Comparison of ENCODE assay signal across 11 cellular contexts in the genomic region with DNA sequence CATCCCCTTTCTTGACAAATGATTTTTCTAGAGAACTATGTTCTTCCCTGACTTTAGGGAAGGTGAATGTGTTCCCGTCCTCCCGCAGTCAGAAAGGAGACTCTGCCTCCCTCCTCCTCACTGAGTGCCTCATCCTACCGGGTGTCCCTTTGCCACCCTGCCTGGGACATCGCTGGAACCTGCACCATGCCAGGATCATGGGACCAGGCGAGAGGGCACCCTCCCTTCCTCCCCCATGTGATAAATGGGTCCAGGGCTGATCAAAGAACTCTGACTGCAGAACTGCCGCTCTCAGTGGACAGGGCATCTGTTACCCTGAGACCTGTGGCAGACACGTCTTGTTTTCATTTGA. TPM values are rescaled to one million over a fixed set of nuclear protein-coding genes. Genes with fewer than 3 reads are reported as not detected.
DNase-seq lines count a peak whose midpoint lies in the region; ATAC-seq and TF ChIP-seq lines count a peak whose summit lies in the region.
"Had no signal": no experiment of that assay in that cellular context is flagged by ENCODE, and none has a peak within 500 bp of the region (broad histone marks: within the 10 kb centered on the region; RNA-seq: fewer than 3 reads in every experiment).

No MANE protein-coding gene starts in this region.

- H3K9ac ChIP-seq in fibroblast of lung (ENCODE audit: insufficient read depth, low read length) = no peak overlapping the region

- H3K27me3 Mint-ChIP-seq in activated CD4-positive, alpha-beta memory T cell treated with anti-CD3 and anti-CD28 coated beads, Interleukin-2, amount 10 ng/mL, durations not matched to agents 7 days and 5 days = no peaks in the 10 kb centered on the region
- no peaks in the 10 kb centered on the region for H3K27me3 Mint-ChIP-seq in progenitor cell of endocrine pancreas

- H3K27me3 ChIP-seq in fibroblast of lung (ENCODE audit: control insufficient read depth, insufficient read depth, low read length) = no peaks in the 10 kb centered on the region

- TF ChIP-seq POLR2A in GM18505 (IDR thresholded peaks at IDR 0.05; ENCODE audit: borderline replicate concordance, extremely low read depth, insufficient read depth, insufficient read length) = peak; percentile 37

- H3K4me3 Mint-ChIP-seq in activated CD4-positive, alpha-beta memory T cell treated with anti-CD3 and anti-CD28 coated beads, Interleukin-2, amount 10 ng/mL, durations not matched to agents 7 days and 5 days = no peak overlapping the region
- H3K4me3 Mint-ChIP-seq in progenitor cell of endocrine pancreas (ENCODE audit: low read depth) = no peak overlapping the region

- POLR2A ChIA-PET in activated CD4-positive, alpha-beta memory T cell treated with anti-CD3 and anti-CD28 coated beads, Interleukin-2, amount 10 ng/mL, durations not matched to agents 7 days and 5 days (lab: Charles Lee) = interaction anchor here (1.1 to 8.9 kb wide), 5 partner anchors 10 to 33 kb away, joined by 3 to 60 read pairs (median 5); partner anchors contain the start of gene RAB37

- peak overlapping the region; percentile 27 for H3K27ac ChIP-seq in fibroblast of lung (ENCODE audit: insufficient read depth, low read length)

- CTCF ChIA-PET in activated CD4-positive, alpha-beta memory T cell treated with anti-CD3 and anti-CD28 coated beads, Interleukin-2, amount 10 ng/mL, durations not matched to agents 7 days and 5 days (lab: Charles Lee) = interaction anchor here (1.1 to 10.6 kb wide), 5 partner anchors 10 to 111 kb away, joined by 3 to 78 read pairs (median 23); no protein-coding TSS in a partner anchor

- no peaks in the 10 kb centered on the region for H3K9me3 ChIP-seq in fibroblast of lung (ENCODE audit: control insufficient read depth, insufficient read depth, low read depth, low read length)

- peaks cover 37% of the 10 kb centered on the region for H3K4me1 Mint-ChIP-seq in activated CD4-positive, alpha-beta memory T cell treated with anti-CD3 and anti-CD28 coated beads, Interleukin-2, amount 10 ng/mL, durations not matched to agents 7 days and 5 days
- peaks cover 27% of the 10 kb centered on the region for H3K4me1 Mint-ChIP-seq in progenitor cell of endocrine pancreas (ENCODE audit: low read depth)

- H3K4me1 ChIP-seq in fibroblast of lung (ENCODE audit: control insufficient read depth, extremely low read depth, insufficient read depth, low read length) = peaks cover 11% of the 10 kb centered on the region

- no peaks in the 10 kb centered on the region for H4K20me1 ChIP-seq in fibroblast of lung (ENCODE audit: control insufficient read depth, extremely low read depth, insufficient read depth, low read length)

- H3K4me2 ChIP-seq in fibroblast of lung (ENCODE audit: extremely low read depth, insufficient read depth, low read length) = no peak overlapping the region

- no peak overlapping the region for H2AFZ ChIP-seq in fibroblast of lung (ENCODE audit: low read length)

- no peak for ATAC-seq in GM18505 (IDR thresholded peaks at IDR 0.05; ENCODE audit: unreplicated experiment)
- ATAC-seq in HG02938 (IDR thresholded peaks at IDR 0.05; ENCODE audit: unreplicated experiment) = no peak

- H3K79me2 ChIP-seq in fibroblast of lung (ENCODE audit: control insufficient read depth, insufficient read depth, low read length) = no peaks in the 10 kb centered on the region

- peaks cover 22% of the 10 kb centered on the region for H3K36me3 ChIP-seq in fibroblast of lung (ENCODE audit: control insufficient read depth, insufficient read depth, low read length)

- H3K4me3 ChIP-seq in fibroblast of lung (replicated peaks in 1 of 4; ENCODE audit: control extremely low read depth in 1 of 4, insufficient read depth in 1 of 4, low read depth in 3 of 4, low read length in 4 of 4) = no peak overlapping the region

- H3K36me3 Mint-ChIP-seq in activated CD4-positive, alpha-beta memory T cell treated with anti-CD3 and anti-CD28 coated beads, Interleukin-2, amount 10 ng/mL, durations not matched to agents 7 days and 5 days (ENCODE audit: low read depth) = peaks cover 78% of the 10 kb centered on the region
- peaks cover 21% of the 10 kb centered on the region for H3K36me3 Mint-ChIP-seq in progenitor cell of endocrine pancreas (ENCODE audit: insufficient read depth)

- peak overlapping the region; percentile 51 for H3K27ac Mint-ChIP-seq in activated CD4-positive, alpha-beta memory T cell treated with anti-CD3 and anti-CD28 coated beads, Interleukin-2, amount 10 ng/mL, durations not matched to agents 7 days and 5 days
- H3K27ac Mint-ChIP-seq in progenitor cell of endocrine pancreas = peak overlapping the region; percentile 84

- no peak for DNase-seq in activated CD4-positive, alpha-beta memory T cell treated with anti-CD3 and anti-CD28 coated beads, Interleukin-2, amount 10 ng/mL, durations not matched to agents 7 days and 5 days
- DNase-seq in fibroblast of lung (ENCODE audit: low read depth in 2 of 2) (no peak), progenitor cell of endocrine pancreas (ENCODE audit: low spot score, unreplicated experiment) (no peak), NCI-H1694 (lab: John Stamatoyannopoulos, UW) (no peak), NCI-H2029 treated with DMSO at 0.1 percent for 48 hours (lab: John Stamatoyannopoulos, UW) (no peak), NCI-H524 treated with DMSO at 0.1 percent for 48 hours (lab: John Stamatoyannopoulos, UW) (no peak)
- DNase-seq: DMS53, NCI-H2081 had no signal

- TF ChIP-seq CTCF in fibroblast of lung (conservative IDR thresholded peaks at IDR 0.05 in 1 of 2, IDR thresholded peaks at IDR 0.05 in 1 of 2; ENCODE audit: low read depth in 1 of 2, low read length in 2 of 2) (no peak), progenitor cell of endocrine pancreas (IDR thresholded peaks at IDR 0.05; ENCODE audit: unreplicated experiment) (no peak)

- H3K9me3 Mint-ChIP-seq in activated CD4-positive, alpha-beta memory T cell treated with anti-CD3 and anti-CD28 coated beads, Interleukin-2, amount 10 ng/mL, durations not matched to agents 7 days and 5 days = no peaks in the 10 kb centered on the region
- H3K9me3 Mint-ChIP-seq in progenitor cell of endocrine pancreas (ENCODE audit: low read depth) = no peaks in the 10 kb centered on the region

RNA-seq across cellular contexts. Expression of gene NAT9, which starts 7.4 kb away (rescaled TPM):
- 10 to 100 TPM; 32.1 to 32.3 TPM for total RNA-seq in activated CD4-positive, alpha-beta memory T cell treated with anti-CD3 and anti-CD28 coated beads, Interleukin-2, amount 10 ng/mL, durations not matched to agents 7 days and 5 days
- total RNA-seq in fibroblast of lung (29.0 and 39.6 TPM in 2 replicates), progenitor cell of endocrine pancreas (59.6 and 60.2 TPM in 2 replicates)
- 21.2 and 34.7 TPM in 2 replicates for polyA plus RNA-seq in fibroblast of lung
- polyA plus RNA-seq in fibroblast of lung (2012) = 33.8 and 47.6 TPM in 2 replicates
- 28.4 and 31.8 TPM in 2 replicates for polyA minus RNA-seq in fibroblast of lung (ENCODE audit: low replicate concordance)

RNA-seq across cellular contexts. Expression of gene NHERF1, which starts 20.3 kb away (rescaled TPM):
- total RNA-seq in activated CD4-positive, alpha-beta memory T cell treated with anti-CD3 and anti-CD28 coated beads, Interleukin-2, amount 10 ng/mL, durations not matched to agents 7 days and 5 days = 100 to 1,000 TPM; 320 to 328 TPM
- 7.2 and 10.2 TPM in 2 replicates for total RNA-seq in fibroblast of lung
- polyA plus RNA-seq in fibroblast of lung = 13.9 and 29.7 TPM in 2 replicates
- 13.5 and 26.5 TPM in 2 replicates for polyA plus RNA-seq in fibroblast of lung (2012)
- 23.9 and 51.9 TPM in 2 replicates for polyA minus RNA-seq in fibroblast of lung (ENCODE audit: low replicate concordance)
- total RNA-seq in progenitor cell of endocrine pancreas = 135 and 143 TPM in 2 replicates

RNA-seq across cellular contexts. Expression of gene RAB37, which starts 31.7 kb away (rescaled TPM):
- 10 to 100 TPM; 56.1 to 58.5 TPM for total RNA-seq in activated CD4-positive, alpha-beta memory T cell treated with anti-CD3 and anti-CD28 coated beads, Interleukin-2, amount 10 ng/mL, durations not matched to agents 7 days and 5 days
- total RNA-seq in fibroblast of lung (0.26 and 0.66 TPM in 2 replicates), progenitor cell of endocrine pancreas (3.2 TPM in 2 replicates)
- polyA plus RNA-seq in fibroblast of lung = 0.08 and 0.65 TPM in 2 replicates
- 0.18 and 0.41 TPM in 2 replicates for polyA plus RNA-seq in fibroblast of lung (2012)
- 0.33 TPM in 1 of 2 replicates, not detected in the other for polyA minus RNA-seq in fibroblast of lung (ENCODE audit: low replicate concordance)

RNA-seq across cellular contexts. Expression of gene CD300LF, which starts 56.0 kb away (rescaled TPM):
- total RNA-seq in activated CD4-positive, alpha-beta memory T cell treated with anti-CD3 and anti-CD28 coated beads, Interleukin-2, amount 10 ng/mL, durations not matched to agents 7 days and 5 days = not detected
- total RNA-seq in fibroblast of lung = not detected in 2 replicates
- polyA plus RNA-seq in fibroblast of lung = not detected in 2 replicates
- not detected in 2 replicates for polyA plus RNA-seq in fibroblast of lung (2012)
- not detected in 2 replicates for polyA minus RNA-seq in fibroblast of lung (ENCODE audit: low replicate concordance)
- not detected in 2 replicates for total RNA-seq in progenitor cell of endocrine pancreas
- total RNA-seq: pulmonary artery endothelial cell had no signal

Comparison
In these comparisons a context has a peak if more than half of its experiments do, and no peak if none do; other contexts are left out.
1. RNA of gene NHERF1, which starts 20.3 kb away (total RNA-seq): 320 to 328 TPM in activated CD4-positive, alpha-beta memory T cell treated with anti-CD3 and anti-CD28 coated beads, Interleukin-2, amount 10 ng/mL, durations not matched to agents 7 days and 5 days and 135 to 143 TPM in progenitor cell of endocrine pancreas; 7.2 to 10.2 TPM in fibroblast of lung; every median in the first group is over 10 times any median in the second.
2. RNA of gene RAB37, which starts 31.7 kb away (total RNA-seq): 56.1 to 58.5 TPM in activated CD4-positive, alpha-beta memory T cell treated with anti-CD3 and anti-CD28 coated beads, Interleukin-2, amount 10 ng/mL, durations not matched to agents 7 days and 5 days; 3.2 TPM in progenitor cell of endocrine pancreas and 0.26 to 0.66 TPM in fibroblast of lung; every median in the first group is over 10 times any median in the second.